In genomic region chr12:109497675-109498074, GRCh38 we compare ENCODE assay signal across 25 cellular contexts. TPM values are rescaled to one million over a fixed set of nuclear protein-coding genes. Genes with fewer than 3 reads are reported as not detected.
A peak's percentile ranks its signal among the peaks of the same experiment; 100 is the strongest.
DNase-seq lines count a peak whose midpoint lies in the region; ATAC-seq, FAIRE-seq and TF ChIP-seq lines count a peak whose summit lies in the region.
"Had no signal": no experiment of that assay in that cellular context is flagged by ENCODE, and none has a peak within 500 bp of the region (broad histone marks: within the 10 kb centered on the region; RNA-seq: fewer than 3 reads in every experiment).

No MANE protein-coding gene starts in this region.

- no peak overlapping the region for H3K4me3 Mint-ChIP-seq in natural killer cell treated with Interleukin-12 subunit alpha and Interleukin-12 subunit beta and Interleukin-15 and Interleukin-18, amount 100 ng/mL, for 72 hours
- H3K4me3 Mint-ChIP-seq: activated CD4-positive, alpha-beta memory T cell treated with anti-CD3 and anti-CD28 coated beads, Interleukin-2, amount 10 ng/mL, durations not matched to agents 7 days and 5 days; CD14-positive monocyte; naive B cell; T-cell had no signal

- H3K27me3 Mint-ChIP-seq in natural killer cell treated with Interleukin-12 subunit alpha and Interleukin-12 subunit beta and Interleukin-15 and Interleukin-18, amount 100 ng/mL, for 72 hours, result no peaks in the 10 kb centered on the region
- H3K27me3 Mint-ChIP-seq: activated CD4-positive, alpha-beta memory T cell treated with anti-CD3 and anti-CD28 coated beads, Interleukin-2, amount 10 ng/mL, durations not matched to agents 7 days and 5 days; naive B cell; T-cell had no signal

- H3K9me3 Mint-ChIP-seq in natural killer cell treated with Interleukin-12 subunit alpha and Interleukin-12 subunit beta and Interleukin-15 and Interleukin-18, amount 100 ng/mL, for 72 hours, result no peaks in the 10 kb centered on the region
- H3K9me3 Mint-ChIP-seq: activated CD4-positive, alpha-beta memory T cell treated with anti-CD3 and anti-CD28 coated beads, Interleukin-2, amount 10 ng/mL, durations not matched to agents 7 days and 5 days; T-cell had no signal

- no peak for FAIRE-seq in urothelium cell line (lab: Jason Lieb, UNC)
- no peak for FAIRE-seq in GM12891 (lab: Jason Lieb, UNC)

- TF ChIP-seq POLR2A in GM12891 (IDR thresholded peaks at IDR 0.05; ENCODE audit: low read depth, low read length), result no peak

- peak; percentile 98 for DNase-seq in HPDE6-E6E7 (ENCODE audit: extremely low spot score)
- DNase-seq in non-pigmented ciliary epithelial cell (ENCODE audit: low read depth), result peak; percentile 60
- no peak for DNase-seq in natural killer cell treated with Interleukin-12 subunit alpha and Interleukin-12 subunit beta and Interleukin-15 and Interleukin-18, amount 100 ng/mL, for 72 hours (ENCODE audit: low spot score)
- no peak for DNase-seq in NCI-H1694 treated with DMSO at 0.1 percent for 48 hours (lab: John Stamatoyannopoulos, UW)
- no peak for DNase-seq in urothelium cell line (ENCODE audit: low spot score)
- no peak for DNase-seq in GM12891 (ENCODE audit: insufficient read length, low spot score)
- DNase-seq: activated CD4-positive, alpha-beta memory T cell treated with anti-CD3 and anti-CD28 coated beads, Interleukin-2, amount 10 ng/mL, durations not matched to agents 7 days and 5 days; activated effector memory CD4-positive, alpha-beta T cell treated with anti-CD3 and anti-CD28 coated beads, Interleukin-2, amount 50 U/mL, for 16 hours; head of caudate nucleus; KG1; left cardiac atrium; mesendoderm; MV-4-11; naive B cell; NCI-H146; NCI-H2171; SIG-M5; stimulated activated CD4-positive, alpha-beta T cell treated with anti-CD3 and anti-CD28 coated beads, Interleukin-4, amount 100 ng/mL, for 4 hours; stimulated activated naive CD8-positive, alpha-beta T cell treated with anti-CD3 and anti-CD28 coated beads, Interleukin-15, Interleukin-2, amounts not matched to agents 100 U/mL and 50 U/mL, for 24 hours; T-cell; tibial artery had no signal

- H3K36me3 Mint-ChIP-seq in natural killer cell treated with Interleukin-12 subunit alpha and Interleukin-12 subunit beta and Interleukin-15 and Interleukin-18, amount 100 ng/mL, for 72 hours, result peaks cover 12% of the 10 kb centered on the region

- peaks cover 20 to 27% of the 10 kb centered on the region in 2 donors for H3K4me1 Mint-ChIP-seq in natural killer cell treated with Interleukin-12 subunit alpha and Interleukin-12 subunit beta and Interleukin-15 and Interleukin-18, amount 100 ng/mL, for 72 hours (ENCODE audit: low read depth in 2 of 2)
- H3K4me1 Mint-ChIP-seq: CD14-positive monocyte, T-cell had no signal

- ATAC-seq in SK-N-SH treated with all-trans-retinoic acid at 6 μM for 48 hours (peak; percentile 94), esophagus mucosa (peak; percentile 84)
- ATAC-seq in natural killer cell treated with Interleukin-12 subunit alpha and Interleukin-12 subunit beta and Interleukin-15 and Interleukin-18, amount 100 ng/mL, for 72 hours, result no peak
- ATAC-seq: activated CD4-positive, CD25-positive, alpha-beta regulatory T cell treated with anti-CD3 and anti-CD28 coated beads, Interleukin-2, amount 50 U/mL, for 24 hours; left cardiac atrium; stimulated activated naive CD8-positive, alpha-beta T cell treated with anti-CD3 and anti-CD28 coated beads, Interleukin-15, Interleukin-2, amounts not matched to agents 100 U/mL and 50 U/mL, for 24 hours; T-cell had no signal

- peak overlapping the region in 1 of 2 donors; percentile 33 for H3K27ac Mint-ChIP-seq in natural killer cell treated with Interleukin-12 subunit alpha and Interleukin-12 subunit beta and Interleukin-15 and Interleukin-18, amount 100 ng/mL, for 72 hours
- H3K27ac Mint-ChIP-seq: activated CD4-positive, alpha-beta memory T cell treated with anti-CD3 and anti-CD28 coated beads, Interleukin-2, amount 10 ng/mL, durations not matched to agents 7 days and 5 days; T-cell had no signal

TF ChIP-seq in SK-N-SH treated with all-trans-retinoic acid at 6 μM for 48 hours, 23 proteins besides CTCF, POLR2A, EP300 and RAD21:
- TF ChIP-seq PATZ1 (CRISPR knock-in tag; IDR thresholded peaks at IDR 0.05; ENCODE audit: borderline replicate concordance), result no peak
- no peak for TF ChIP-seq ZFP3 (CRISPR knock-in tag; IDR thresholded peaks at IDR 0.05)
- TF ChIP-seq TCF4 (CRISPR knock-in tag; IDR thresholded peaks at IDR 0.05; ENCODE audit: borderline replicate concordance), result no peak
- no peak for TF ChIP-seq ZC3H10 (CRISPR knock-in tag; IDR thresholded peaks at IDR 0.05)
- TF ChIP-seq ESRRG (CRISPR knock-in tag; IDR thresholded peaks at IDR 0.05), result no peak
- no peak for TF ChIP-seq SNAI2 (CRISPR knock-in tag; IDR thresholded peaks at IDR 0.05)

TF ChIP-seq in GM12891, 5 proteins besides CTCF, POLR2A, EP300 and RAD21:
- TF ChIP-seq POU2F2 (IDR thresholded peaks at IDR 0.05; ENCODE audit: low read depth, low read length) (no peak), TAF1 (IDR thresholded peaks at IDR 0.05; ENCODE audit: low read depth, low read length) (no peak), POLR2AphosphoS5 (IDR thresholded peaks at IDR 0.05; ENCODE audit: low read depth, low read length) (no peak), SPI1 (IDR thresholded peaks at IDR 0.05; ENCODE audit: low read depth, low read length) (no peak), PAX5 (IDR thresholded peaks at IDR 0.05; ENCODE audit: insufficient read depth, low read length, severe bottlenecking) (no peak)

RNA-seq across cellular contexts. Expression of gene UBE3B, which starts 20.2 kb away (rescaled TPM):
- 29.6 TPM for total RNA-seq in esophagus mucosa
- total RNA-seq in natural killer cell treated with Interleukin-12 subunit alpha and Interleukin-12 subunit beta and Interleukin-15 and Interleukin-18, amount 100 ng/mL, for 72 hours, result 10 to 100 TPM; 38.9 to 39.2 TPM
- 12.9 TPM for polyA plus RNA-seq in GM12891 (2012; ENCODE audit: low read depth, missing spikeins)

RNA-seq across cellular contexts. Expression of gene KCTD10, which starts 20.6 kb away (rescaled TPM):
- total RNA-seq in esophagus mucosa, result 51.7 TPM
- total RNA-seq in natural killer cell treated with Interleukin-12 subunit alpha and Interleukin-12 subunit beta and Interleukin-15 and Interleukin-18, amount 100 ng/mL, for 72 hours, result 10 to 100 TPM; 49.9 to 92.0 TPM
- polyA plus RNA-seq in GM12891 (2012; ENCODE audit: low read depth, missing spikeins), result 18.8 TPM

Comparison
In these comparisons a context has a peak if more than half of its experiments do, and no peak if none do; other contexts are left out.
1. DNase-seq: peak in HPDE6-E6E7 (single experiment) and non-pigmented ciliary epithelial cell (single experiment); none in natural killer cell treated with Interleukin-12 subunit alpha and Interleukin-12 subunit beta and Interleukin-15 and Interleukin-18, amount 100 ng/mL, for 72 hours (single experiment), NCI-H1694 treated with DMSO at 0.1 percent for 48 hours (single experiment), urothelium cell line (single experiment) and GM12891 (single experiment).
2. ATAC-seq: peak in SK-N-SH treated with all-trans-retinoic acid at 6 μM for 48 hours (single experiment) and esophagus mucosa (single experiment); none in natural killer cell treated with Interleukin-12 subunit alpha and Interleukin-12 subunit beta and Interleukin-15 and Interleukin-18, amount 100 ng/mL, for 72 hours (0 of 2).